Comparison of ENCODE assay signal across 15 cellular contexts in genomic region chr9:76699966-76700365, GRCh38.
A peak's percentile ranks its signal among the peaks of the same experiment; 100 is the strongest.
DNase-seq lines count a peak whose midpoint lies in the region; ATAC-seq, FAIRE-seq and TF ChIP-seq lines count a peak whose summit lies in the region.
"Had no signal": no experiment of that assay in that cellular context is flagged by ENCODE, and none has a peak within 500 bp of the region (broad histone marks: within the 10 kb centered on the region; RNA-seq: fewer than 3 reads in every experiment).

No MANE protein-coding gene starts in this region.

- no peaks in the 10 kb centered on the region for H3K79me2 ChIP-seq in endothelial cell of umbilical vein (ENCODE audit: control insufficient read depth, insufficient read depth, low read length)

- H3K4me2 ChIP-seq in endothelial cell of umbilical vein (ENCODE audit: insufficient read depth, low read length): no peak overlapping the region

- H4K20me1 ChIP-seq in endothelial cell of umbilical vein (replicated peaks; ENCODE audit: control insufficient read depth, extremely low read depth, insufficient read depth, low read length): no peaks in the 10 kb centered on the region

- no peak for TF ChIP-seq CTCF in endothelial cell of umbilical vein (IDR thresholded peaks at IDR 0.05; ENCODE audit: extremely low read depth in 1 of 2, insufficient read depth in 1 of 2, low read depth in 1 of 2, low read length in 2 of 2)

- H3K27ac ChIP-seq in SJCRH30 (peak overlapping the region; percentile 98), endothelial cell of umbilical vein (ENCODE audit: insufficient read depth, low read depth, low read length) (no peak overlapping the region)
- H3K27ac ChIP-seq: heart left ventricle, upper lobe of left lung had no signal

- H3K4me1 ChIP-seq in SJCRH30 (peaks cover 32% of the 10 kb centered on the region), endothelial cell of umbilical vein (ENCODE audit: control insufficient read depth, extremely low read depth, insufficient read depth, low read length) (peaks cover 27% of the 10 kb centered on the region)
- H3K4me1 ChIP-seq: Caco-2 had no signal

- H2AFZ ChIP-seq in endothelial cell of umbilical vein (ENCODE audit: low read depth, low read length): no peak overlapping the region

- H3K27me3 ChIP-seq in SJCRH30 (no peaks in the 10 kb centered on the region), endothelial cell of umbilical vein (ENCODE audit: control insufficient read depth in 2 of 2, insufficient read depth in 2 of 2, low read length in 2 of 2) (peaks cover 0 to 2% of the 10 kb centered on the region in 2 experiments)
- H3K27me3 ChIP-seq: upper lobe of left lung had no signal

- intact Hi-C loops in endothelial cell of umbilical vein (cut with micrococcal nuclease): loop anchor here (5.0 to 10.0 kb wide), 2 partner anchors 1435 to 1498 kb away; no protein-coding TSS in a partner anchor

- BruUV-seq in endothelial cell of umbilical vein (replicated peaks; lab: Mats Ljungman, UMichigan): no TSS peak

- no peak for FAIRE-seq in endothelial cell of umbilical vein (lab: Jason Lieb, UNC)

- H3K36me3 ChIP-seq in SJCRH30: no peaks in the 10 kb centered on the region
- H3K36me3 ChIP-seq in endothelial cell of umbilical vein (ENCODE audit: control insufficient read depth in 2 of 2, extremely low read depth in 1 of 2, insufficient read depth in 2 of 2, low read length in 2 of 2): no peaks in the 10 kb centered on the region
- H3K36me3 ChIP-seq: heart left ventricle, upper lobe of left lung had no signal

- CTCF ChIA-PET in endothelial cell of umbilical vein (lab: Charles Lee): interaction anchor here (0.6 to 8.4 kb wide), 8 partner anchors 8 to 306 kb away, joined by 3 to 140 read pairs (median 4); partner anchors contain the start of gene RFK

- dilution Hi-C loops in endothelial cell of umbilical vein (cut with MboI; ENCODE audit: extremely low pct_ligation_motif_present, low sequenced_read_pairs): no loop called here

- H3K9me1 ChIP-seq in endothelial cell of umbilical vein (replicated peaks; ENCODE audit: control insufficient read depth, extremely low read depth, insufficient read depth, low read length): no peaks in the 10 kb centered on the region

- DNase-seq in G401 (ENCODE audit: low spot score) (peak; percentile 67), SJCRH30 (peak in 1 of 2 experiments; percentile 39), endothelial cell of umbilical vein (ENCODE audit: low read depth, low spot score) (peak; percentile 34), renal cortical epithelial cell (ENCODE audit: low read depth) (peak; percentile 63), occipital lobe (lab: John Stamatoyannopoulos, UW) (no peak)
- DNase-seq in stimulated activated naive CD4-positive, alpha-beta T cell treated with Interleukin-2 at 50 U/mL for 16 hours (lab: John Stamatoyannopoulos, UW): no peak
- DNase-seq: Caco-2; endodermal cell; heart left ventricle; NCI-H1930; NCI-H774; stimulated activated CD4-positive, alpha-beta T cell treated with anti-CD3 and anti-CD28 coated beads, Interleukin-2, amount 100 ng/mL, for 48 hours; T-helper 9 cell; upper lobe of left lung had no signal

- H3K9ac ChIP-seq in endothelial cell of umbilical vein (replicated peaks; ENCODE audit: extremely low read depth, insufficient read depth, low read length): no peak overlapping the region

- TF ChIP-seq POLR2A in endothelial cell of umbilical vein (IDR thresholded peaks at IDR 0.05; ENCODE audit: low read depth, low read length): no peak

- POLR2A ChIA-PET in endothelial cell of umbilical vein (lab: Charles Lee): interaction anchor here (1.0 kb wide), 1 partner anchor 22 kb away, joined by 3 read pairs; no protein-coding TSS in a partner anchor

- H3K4me3 ChIP-seq in SJCRH30 (no peak overlapping the region), endothelial cell of umbilical vein (replicated peaks in 1 of 3; ENCODE audit: insufficient read depth in 1 of 3, low read depth in 1 of 3, low read length in 3 of 3) (no peak overlapping the region)
- H3K4me3 ChIP-seq: heart left ventricle, upper lobe of left lung had no signal

- H3K9me3 ChIP-seq in SJCRH30 (replicated peaks): no peaks in the 10 kb centered on the region
- no peaks in the 10 kb centered on the region for H3K9me3 ChIP-seq in endothelial cell of umbilical vein (replicated peaks; ENCODE audit: control insufficient read depth, insufficient read depth, low read length)
- H3K9me3 ChIP-seq: Caco-2, heart left ventricle, upper lobe of left lung had no signal

- no peak for ATAC-seq in GM19324 (IDR thresholded peaks at IDR 0.05; ENCODE audit: low FRiP score, unreplicated experiment)
- ATAC-seq: heart left ventricle had no signal

- in situ Hi-C loops in G401 (cut with HindIII; ENCODE audit: low sequenced_read_pairs): no loop called here

TF ChIP-seq in endothelial cell of umbilical vein, 7 proteins besides CTCF, POLR2A, EP300 and RAD21:
- no peak for TF ChIP-seq GATA2 (IDR thresholded peaks at IDR 0.05; ENCODE audit: insufficient read depth, insufficient read length, low read depth, low read length)
- peak; percentile 18 for TF ChIP-seq FOS (IDR thresholded peaks at IDR 0.05; ENCODE audit: borderline replicate concordance, insufficient read depth, low read length)

Comparison
In these comparisons a context has a peak if more than half of its experiments do, and no peak if none do; other contexts are left out.
1. DNase-seq: peak in G401 (single experiment), endothelial cell of umbilical vein (single experiment) and renal cortical epithelial cell (single experiment); none in stimulated activated naive CD4-positive, alpha-beta T cell treated with Interleukin-2 at 50 U/mL for 16 hours (single experiment) and occipital lobe (single experiment).